ENCODE assay signal across 8 cellular contexts in genomic region chr3:4825572-4826236, GRCh38.
DNase-seq lines count a peak whose midpoint lies in the region; ATAC-seq and TF ChIP-seq lines count a peak whose summit lies in the region.

No MANE protein-coding gene starts in this region.

- H3K27ac ChIP-seq in HEK293 (ENCODE audit: extremely low read depth, low read depth, low read length) (no peak overlapping the region), skin epidermis (peak overlapping the region in 20 of 21 experiments; percentile 41 to 88 (median 73))

- TF ChIP-seq CTCF in HEK293 (tag by site-specific recombination; IDR thresholded peaks at IDR 0.05): no peak

- H3K9me3 ChIP-seq in HEK293 (ENCODE audit: control insufficient read depth, insufficient read depth, low read depth, low read length): no peaks in the 10 kb centered on the region

- no peaks in the 10 kb centered on the region for H3K27me3 Mint-ChIP-seq in activated T-cell treated with anti-CD3 and anti-CD28 coated beads, Interleukin-2, amount 50 U/mL, for 24 hours

- H3K4me3 ChIP-seq in HEK293 (ENCODE audit: low read depth, low read length) (no peak overlapping the region), skin epidermis (no peak overlapping the region)

- peaks cover under 1% of the 10 kb centered on the region for H3K9me3 Mint-ChIP-seq in activated T-cell treated with anti-CD3 and anti-CD28 coated beads, Interleukin-2, amount 50 U/mL, for 24 hours

- H3K4me1 ChIP-seq in HEK293 (ENCODE audit: control insufficient read depth, insufficient read depth, low read length): peaks cover 3% of the 10 kb centered on the region

- H3K4me3 Mint-ChIP-seq in activated T-cell treated with anti-CD3 and anti-CD28 coated beads, Interleukin-2, amount 50 U/mL, for 24 hours: peak overlapping the region; percentile 44

- H3K36me3 ChIP-seq in HEK293 (ENCODE audit: control insufficient read depth in 2 of 2, insufficient read depth in 1 of 2, low read length in 2 of 2): peaks cover 0 to 8% of the 10 kb centered on the region in 2 experiments; a peak in 1 of 3 replicates

- CTCF ChIA-PET in HEK293 (lab: Yijun Ruan, JAX): interaction anchor here (2.0 kb wide), 1 partner anchor 150 kb away, joined by 9 read pairs; no protein-coding TSS in a partner anchor

- peaks cover 77% of the 10 kb centered on the region for H3K36me3 Mint-ChIP-seq in activated T-cell treated with anti-CD3 and anti-CD28 coated beads, Interleukin-2, amount 50 U/mL, for 24 hours (ENCODE audit: low read depth)

- ATAC-seq in left ventricle myocardium superior: peak; percentile 66

- no peak for DNase-seq in activated T-cell treated with anti-CD3 and anti-CD28 coated beads, Interleukin-2, amount 50 U/mL, for 24 hours
- peak; percentile 59 for DNase-seq in left ventricle myocardium superior
- no peak for DNase-seq in occipital lobe (lab: John Stamatoyannopoulos, UW)
- no peak for DNase-seq in NCI-H2107 treated with DMSO at 0.1 percent for 48 hours (lab: John Stamatoyannopoulos, UW; ENCODE audit: unreplicated experiment)
- no peak for DNase-seq in retina
- no peak for DNase-seq in 8988T

- POLR2A ChIA-PET in HEK293 (lab: Yijun Ruan, JAX): interaction anchor here (1.4 to 1.6 kb wide), 3 partner anchors 10 to 158 kb away, joined by 3 to 6 read pairs (median 4); partner anchors contain the start of gene BHLHE40

- peaks cover 94% of the 10 kb centered on the region for H3K4me1 Mint-ChIP-seq in activated T-cell treated with anti-CD3 and anti-CD28 coated beads, Interleukin-2, amount 50 U/mL, for 24 hours (ENCODE audit: low read depth)

- intact Hi-C loops in left ventricle myocardium superior (cut with micrococcal nuclease): loop anchor here (10.0 kb wide), 1 partner anchor 101 kb away; no protein-coding TSS in a partner anchor

- peak overlapping the region; percentile 54 for H3K27ac Mint-ChIP-seq in activated T-cell treated with anti-CD3 and anti-CD28 coated beads, Interleukin-2, amount 50 U/mL, for 24 hours

TF ChIP-seq in HEK293, 187 proteins besides CTCF, POLR2A, EP300 and RAD21:
- TF ChIP-seq SALL2 (tag by site-specific recombination; IDR thresholded peaks at IDR 0.05; ENCODE audit: borderline replicate concordance): no peak
- peak; percentile 35 for TF ChIP-seq KLF1 (tag by site-specific recombination; IDR thresholded peaks at IDR 0.05)
- peak; percentile 87 for TF ChIP-seq MYNN (tag by site-specific recombination; IDR thresholded peaks at IDR 0.05; ENCODE audit: borderline replicate concordance)
